Comparison of ENCODE assay signal across 17 cellular contexts in the genomic region with DNA sequence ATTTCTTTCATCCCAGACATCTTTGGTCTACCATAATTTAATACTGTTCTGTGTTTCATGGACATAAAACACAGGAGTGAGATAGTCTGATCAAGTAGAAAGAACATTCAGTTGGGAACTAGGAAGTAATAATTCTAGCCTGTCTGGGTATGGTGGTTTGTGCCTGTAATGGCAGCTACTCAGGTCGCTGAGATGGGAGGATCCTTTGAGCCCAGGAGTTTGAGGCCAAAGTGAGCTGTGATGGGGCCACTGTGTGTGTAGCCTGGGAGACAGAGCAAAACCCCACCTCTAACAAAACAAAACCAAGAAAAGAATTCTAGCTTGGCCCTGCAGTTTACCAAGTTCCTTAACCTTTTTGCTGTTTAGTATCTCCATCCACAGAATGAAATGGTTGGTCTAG. TPM values are rescaled to one million over a fixed set of nuclear protein-coding genes. Genes with fewer than 3 reads are reported as not detected.
DNase-seq lines count a peak whose midpoint lies in the region; ATAC-seq lines count a peak whose summit lies in the region.
"Had no signal": no experiment of that assay in that cellular context is flagged by ENCODE, and none has a peak within 500 bp of the region (broad histone marks: within the 10 kb centered on the region; RNA-seq: fewer than 3 reads in every experiment).

No MANE protein-coding gene starts in this region.

- no peak overlapping the region for H3K4me3 ChIP-seq in CD8-positive, alpha-beta memory T cell (ENCODE audit: low read length)

- H3K9me3 ChIP-seq in CD8-positive, alpha-beta memory T cell (ENCODE audit: low read length) = no peaks in the 10 kb centered on the region
- no peaks in the 10 kb centered on the region for H3K9me3 ChIP-seq in T-helper 17 cell (ENCODE audit: control insufficient read depth, low read length, poor library complexity, severe bottlenecking)

- H3K27ac Mint-ChIP-seq in CD8-positive, alpha-beta memory T cell = peak overlapping the region; percentile 1 to 85 (median 50)
- H3K27ac Mint-ChIP-seq in T-helper 17 cell = peak overlapping the region; percentile 78
- H3K27ac Mint-ChIP-seq in central memory CD8-positive, alpha-beta T cell (ENCODE audit: low read depth) = peak overlapping the region; percentile 64
- H3K27ac Mint-ChIP-seq in stimulated activated effector memory CD8-positive, alpha-beta T cell treated with anti-CD3 and anti-CD28 coated beads, Interleukin-12 subunit alpha, Interleukin-12 subunit beta, amount 100 ng/mL, for 72 hours = peak overlapping the region; percentile 77

- H3K4me1 ChIP-seq in CD8-positive, alpha-beta memory T cell (ENCODE audit: insufficient read depth, low read length) = peaks cover 13% of the 10 kb centered on the region

- DNase-seq in CD8-positive, alpha-beta memory T cell = no peak
- DNase-seq in T-helper 17 cell = no peak
- DNase-seq in central memory CD8-positive, alpha-beta T cell (ENCODE audit: low spot score in 2 of 2) = no peak
- DNase-seq in stimulated activated effector memory CD8-positive, alpha-beta T cell treated with anti-CD3 and anti-CD28 coated beads, Interleukin-12 subunit alpha, Interleukin-12 subunit beta, amount 100 ng/mL, for 72 hours (ENCODE audit: low spot score in 2 of 2) = peak in 1 of 2 donors; percentile 15
- DNase-seq: ACHN, C1 segment of cervical spinal cord, COR-L47, DMS 273 treated with DMSO at 0.1 percent for 48 hours, DND-41, NCI-H1092 treated with DMSO at 0.1 percent for 48 hours, NCI-H2081, NCI-H446 treated with DMSO at 0.1 percent for 48 hours, Right ventricle myocardium superior had no signal

- H3K27me3 Mint-ChIP-seq in CD8-positive, alpha-beta memory T cell = no peaks in the 10 kb centered on the region
- no peaks in the 10 kb centered on the region for H3K27me3 Mint-ChIP-seq in T-helper 17 cell
- no peaks in the 10 kb centered on the region for H3K27me3 Mint-ChIP-seq in central memory CD8-positive, alpha-beta T cell

- POLR2A ChIA-PET in CD8-positive, alpha-beta memory T cell (lab: Charles Lee) = no interaction called here

- peaks cover 3 to 67% (median 14%) of the 10 kb centered on the region in 3 donors for H3K36me3 Mint-ChIP-seq in CD8-positive, alpha-beta memory T cell
- peaks cover 7% of the 10 kb centered on the region for H3K36me3 Mint-ChIP-seq in T-helper 17 cell (ENCODE audit: low read depth)
- H3K36me3 Mint-ChIP-seq in central memory CD8-positive, alpha-beta T cell (ENCODE audit: insufficient read depth) = peaks cover 22% of the 10 kb centered on the region
- H3K36me3 Mint-ChIP-seq in stimulated activated effector memory CD8-positive, alpha-beta T cell treated with anti-CD3 and anti-CD28 coated beads, Interleukin-12 subunit alpha, Interleukin-12 subunit beta, amount 100 ng/mL, for 72 hours = peaks cover 94% of the 10 kb centered on the region

- H3K27ac ChIP-seq in CD8-positive, alpha-beta memory T cell (ENCODE audit: low read depth, low read length) = no peak overlapping the region

- ATAC-seq in T-helper 17 cell (no peak), HG03354 (IDR thresholded peaks at IDR 0.05; ENCODE audit: poor library complexity, severe bottlenecking, unreplicated experiment) (no peak), HG03039 (IDR thresholded peaks at IDR 0.05; ENCODE audit: unreplicated experiment) (no peak), HG03378 (IDR thresholded peaks at IDR 0.05; ENCODE audit: unreplicated experiment) (no peak), HG03097 (IDR thresholded peaks at IDR 0.05; ENCODE audit: low FRiP score, unreplicated experiment) (no peak)
- no peak for ATAC-seq in central memory CD8-positive, alpha-beta T cell (replicated peaks; ENCODE audit: extremely low read depth, poor library complexity, severe bottlenecking)
- ATAC-seq in stimulated activated effector memory CD8-positive, alpha-beta T cell treated with anti-CD3 and anti-CD28 coated beads, Interleukin-12 subunit alpha, Interleukin-12 subunit beta, amount 100 ng/mL, for 72 hours = no peak

- no peak overlapping the region for H3K4me3 Mint-ChIP-seq in CD8-positive, alpha-beta memory T cell
- no peak overlapping the region for H3K4me3 Mint-ChIP-seq in T-helper 17 cell
- H3K4me3 Mint-ChIP-seq in central memory CD8-positive, alpha-beta T cell = no peak overlapping the region
- no peak overlapping the region for H3K4me3 Mint-ChIP-seq in stimulated activated effector memory CD8-positive, alpha-beta T cell treated with anti-CD3 and anti-CD28 coated beads, Interleukin-12 subunit alpha, Interleukin-12 subunit beta, amount 100 ng/mL, for 72 hours

- H3K4me1 Mint-ChIP-seq in CD8-positive, alpha-beta memory T cell = peaks cover 35 to 44% (median 41%) of the 10 kb centered on the region in 3 donors
- peaks cover 30% of the 10 kb centered on the region for H3K4me1 Mint-ChIP-seq in T-helper 17 cell
- H3K4me1 Mint-ChIP-seq in central memory CD8-positive, alpha-beta T cell = peaks cover 31% of the 10 kb centered on the region
- H3K4me1 Mint-ChIP-seq in stimulated activated effector memory CD8-positive, alpha-beta T cell treated with anti-CD3 and anti-CD28 coated beads, Interleukin-12 subunit alpha, Interleukin-12 subunit beta, amount 100 ng/mL, for 72 hours = peaks cover 48% of the 10 kb centered on the region

- CTCF ChIA-PET in CD8-positive, alpha-beta memory T cell (lab: Charles Lee) = no interaction called here

- H3K36me3 ChIP-seq in CD8-positive, alpha-beta memory T cell (ENCODE audit: insufficient read depth, low read length) = peaks cover 6% of the 10 kb centered on the region

- H3K27me3 ChIP-seq in CD8-positive, alpha-beta memory T cell (ENCODE audit: insufficient read depth, low read length, poor library complexity, severe bottlenecking) = no peaks in the 10 kb centered on the region

- H3K9me3 Mint-ChIP-seq in CD8-positive, alpha-beta memory T cell = no peaks in the 10 kb centered on the region
- no peaks in the 10 kb centered on the region for H3K9me3 Mint-ChIP-seq in central memory CD8-positive, alpha-beta T cell
- no peaks in the 10 kb centered on the region for H3K9me3 Mint-ChIP-seq in stimulated activated effector memory CD8-positive, alpha-beta T cell treated with anti-CD3 and anti-CD28 coated beads, Interleukin-12 subunit alpha, Interleukin-12 subunit beta, amount 100 ng/mL, for 72 hours

RNA-seq across cellular contexts. Expression of a gene that starts 36.8 kb away (rescaled TPM):
- total RNA-seq in CD8-positive, alpha-beta memory T cell = 10 to 100 TPM; 48.7 to 48.8 TPM
- 5.8 TPM for polyA plus RNA-seq in CD8-positive, alpha-beta memory T cell
- total RNA-seq in T-helper 17 cell = 100 to 1,000 TPM; 157 to 161 TPM
